In genomic region chr15:60370804-60371700, GRCh38 we compare ENCODE assay signal across 8 cellular contexts. TPM values are rescaled to one million over a fixed set of nuclear protein-coding genes. Genes with fewer than 3 reads are reported as not detected.
A peak's percentile ranks its signal among the peaks of the same experiment; 100 is the strongest.
DNase-seq lines count a peak whose midpoint lies in the region; ATAC-seq and TF ChIP-seq lines count a peak whose summit lies in the region.

No MANE protein-coding gene starts in this region.

- H3K27me3 ChIP-seq in A673 (replicated peaks; ENCODE audit: insufficient read depth, low read depth, low read length, poor library complexity) (no peaks in the 10 kb centered on the region), smooth muscle cell (ENCODE audit: low read depth) (no peaks in the 10 kb centered on the region)

- peaks cover 47% of the 10 kb centered on the region for H3F3A ChIP-seq in smooth muscle cell (ENCODE audit: low read depth)

- H3K4me1 ChIP-seq in A673 (ENCODE audit: insufficient read depth, low read length, poor library complexity, severe bottlenecking) (peaks cover 77% of the 10 kb centered on the region), smooth muscle cell (ENCODE audit: low read depth) (peaks cover 71% of the 10 kb centered on the region)

- ATAC-seq in left cardiac atrium: peak; percentile 70 to 87
- ATAC-seq in GM21723 (IDR thresholded peaks at IDR 0.05; ENCODE audit: unreplicated experiment): no peak

- no peak for TF ChIP-seq CTCF in A673 (conservative IDR thresholded peaks at IDR 0.05; ENCODE audit: low read depth, low read length)
- TF ChIP-seq CTCF in HFF-Myc (IDR thresholded peaks at IDR 0.05; ENCODE audit: low read depth, low read length, missing control alignments): no peak
- no peak for TF ChIP-seq CTCF in smooth muscle cell (IDR thresholded peaks at IDR 0.05; ENCODE audit: borderline replicate concordance, insufficient read depth, poor library complexity, severe bottlenecking)

- peaks cover 45% of the 10 kb centered on the region for H4K20me1 ChIP-seq in smooth muscle cell (ENCODE audit: low read depth)

- POLR2A ChIA-PET in A673 (lab: Charles Lee; ENCODE audit: low non-redundant PET): no interaction called here

- intact Hi-C loops in A673 (cut with micrococcal nuclease; ENCODE audit: unreplicated experiment) (loop anchor here (2.0 kb wide), 1 partner anchor 26 kb away; the partner anchor contains the start of gene ANXA2), left cardiac atrium (cut with DNase I) (no loop called here)

- peaks cover 55% of the 10 kb centered on the region for H3K79me2 ChIP-seq in smooth muscle cell (ENCODE audit: low read depth)

- H2AFZ ChIP-seq in smooth muscle cell (ENCODE audit: low read depth): no peak overlapping the region

- H3K27ac ChIP-seq in A673 (ENCODE audit: low read depth, low read length, poor library complexity, severe bottlenecking): peak overlapping the region; percentile 73
- peak overlapping the region; percentile 99 for H3K27ac ChIP-seq in smooth muscle cell (ENCODE audit: low read depth)

- 40% methylated on average over 13 of the region's 13 CpGs for WGBS in smooth muscle cell (ENCODE audit: low lambda C conversion rate)

- no peaks in the 10 kb centered on the region for H3K9me3 ChIP-seq in A673 (ENCODE audit: low read depth, low read length, poor library complexity, severe bottlenecking)
- no peaks in the 10 kb centered on the region for H3K9me3 ChIP-seq in smooth muscle cell (replicated peaks; ENCODE audit: low read depth)

- no TSS peak for BruUV-seq in A673 (replicated peaks; lab: Mats Ljungman, UMichigan)

- H3K36me3 ChIP-seq in A673 (ENCODE audit: insufficient read depth, low read length, poor library complexity, severe bottlenecking): peaks cover 29% of the 10 kb centered on the region
- no peaks in the 10 kb centered on the region for H3K36me3 ChIP-seq in smooth muscle cell (ENCODE audit: low read depth)

- DNase-seq in A673 (ENCODE audit: low spot score) (peak; percentile 96), HFF-Myc (ENCODE audit: extremely low read depth, low read depth) (peak; percentile 99), left cardiac atrium (peak; percentile 86), smooth muscle cell (lab: John Stamatoyannopoulos, UW; ENCODE audit: unreplicated experiment) (peak; percentile 30), superior temporal gyrus (ENCODE audit: extremely low spot score) (no peak)
- DNase-seq in activated CD4-positive, alpha-beta T cell treated with anti-CD3 and anti-CD28 coated beads, Interleukin-2, amount 50 U/mL, for 48 hours: peak; percentile 30 to 54
- DNase-seq in effector CD4-positive, alpha-beta T cell: no peak

- peak overlapping the region; percentile 87 for H3K9ac ChIP-seq in smooth muscle cell (ENCODE audit: low read depth)

- H3K4me2 ChIP-seq in smooth muscle cell: peak overlapping the region; percentile 61

- CTCF ChIA-PET in A673 (lab: Charles Lee): no interaction called here

- H3K4me3 ChIP-seq in A673 (ENCODE audit: low read depth, low read length, poor library complexity, severe bottlenecking) (no peak overlapping the region), HFF-Myc (replicated peaks; ENCODE audit: low read depth, low read length) (no peak overlapping the region), smooth muscle cell (no peak overlapping the region)

RNA-seq across cellular contexts. Expression of gene ANXA2, which starts 26.7 kb away (rescaled TPM):
- 880 and 1,038 TPM in 2 replicates for total RNA-seq in A673 (2021)
- total RNA-seq in left cardiac atrium: 100 to 1,000 TPM; 337 to 435 TPM
- 2,380 and 2,477 TPM in 2 replicates for total RNA-seq in smooth muscle cell
- polyA plus RNA-seq in smooth muscle cell: 2,665 and 3,194 TPM in 2 replicates

Comparison
In these comparisons a context has a peak if more than half of its experiments do, and no peak if none do; other contexts are left out.
1. DNase-seq: peak in A673 (single experiment), HFF-Myc (single experiment), activated CD4-positive, alpha-beta T cell treated with anti-CD3 and anti-CD28 coated beads, Interleukin-2, amount 50 U/mL, for 48 hours (2 of 2), left cardiac atrium (single experiment) and smooth muscle cell (single experiment); none in effector CD4-positive, alpha-beta T cell (single experiment) and superior temporal gyrus (single experiment).